ENCODE assay signal across 17 cellular contexts in genomic region chr3:23775254-23775909, GRCh38. TPM values are rescaled to one million over a fixed set of nuclear protein-coding genes. Genes with fewer than 3 reads are reported as not detected.
DNase-seq lines count a peak whose midpoint lies in the region; ATAC-seq and TF ChIP-seq lines count a peak whose summit lies in the region.
"Had no signal": no experiment of that assay in that cellular context is flagged by ENCODE, and none has a peak within 500 bp of the region (broad histone marks: within the 10 kb centered on the region; RNA-seq: fewer than 3 reads in every experiment).

No MANE protein-coding gene starts in this region.

- H3K27me3 Mint-ChIP-seq in immature natural killer cell (ENCODE audit: low read depth in 3 of 3): peaks cover 0 to 7% (median 5%) of the 10 kb centered on the region in 3 donors

- no peaks in the 10 kb centered on the region for H3K36me3 Mint-ChIP-seq in immature natural killer cell
- H3K36me3 Mint-ChIP-seq: CD4-positive, CD25-positive, alpha-beta regulatory T cell; CD8-positive, alpha-beta memory T cell had no signal

- no peak overlapping the region for H3K4me3 ChIP-seq in fibroblast of mammary gland (ENCODE audit: control insufficient read depth, low read depth, low read length)
- H3K4me3 ChIP-seq: GM23248, HAP-1 had no signal

- no peak overlapping the region for H3K27ac Mint-ChIP-seq in immature natural killer cell
- H3K27ac Mint-ChIP-seq: HFFc6 had no signal

- ATAC-seq in left ventricle myocardium superior: peak; percentile 68
- ATAC-seq in sciatic nerve: peak; percentile 70

- TF ChIP-seq CTCF in fibroblast of mammary gland (conservative IDR thresholded peaks at IDR 0.05; ENCODE audit: control insufficient read depth, insufficient read depth, low read depth, low read length): no peak

- H3K9me3 Mint-ChIP-seq in immature natural killer cell: peaks cover 0 to 2% (median 0%) of the 10 kb centered on the region in 6 donors
- H3K9me3 Mint-ChIP-seq: CD8-positive, alpha-beta memory T cell; HFFc6 had no signal

- no peak overlapping the region for H3K4me3 Mint-ChIP-seq in immature natural killer cell
- H3K4me3 Mint-ChIP-seq: CD4-positive, CD25-positive, alpha-beta regulatory T cell; CD8-positive, alpha-beta memory T cell; HFFc6 had no signal

- H3K4me1 Mint-ChIP-seq in immature natural killer cell: no peaks in the 10 kb centered on the region
- H3K4me1 Mint-ChIP-seq: CD4-positive, CD25-positive, alpha-beta regulatory T cell; CD8-positive, alpha-beta memory T cell had no signal

- intact Hi-C loops in left ventricle myocardium superior (cut with micrococcal nuclease): no loop called here
- intact Hi-C loops in cardiac septum (cut with DNase I): no loop called here
- intact Hi-C loops in sciatic nerve (cut with DNase I): loop anchor here (5.0 kb wide), 1 partner anchor 1577 kb away; no protein-coding TSS in a partner anchor

- DNase-seq in left ventricle myocardium superior (no peak), cardiac septum (ENCODE audit: low spot score) (no peak), fibroblast of mammary gland (ENCODE audit: low read depth) (peak; percentile 18), sciatic nerve (ENCODE audit: low spot score) (no peak), immature natural killer cell (no peak), Kasumi-1 (lab: John Stamatoyannopoulos, UW) (no peak)
- DNase-seq: ACHN; BE2C; CD4-positive, CD25-positive, alpha-beta regulatory T cell; CD8-positive, alpha-beta memory T cell; COR-L47; DMS 273 treated with DMSO at 0.1 percent for 48 hours; DMS53; GM23248; HFFc6; IMR-90 had no signal

RNA-seq across cellular contexts. Expression of gene UBE2E1, which starts 30.4 kb away (rescaled TPM):
- 66.0 TPM for total RNA-seq in left ventricle myocardium superior
- 59.7 TPM for total RNA-seq in cardiac septum
- 152 TPM for total RNA-seq in sciatic nerve
- 10 to 100 TPM; 18.0 to 43.9 (median 19.2) TPM for polyA plus RNA-seq in immature natural killer cell
